13 cellular contexts compared by ENCODE assay signal in the genomic region with DNA sequence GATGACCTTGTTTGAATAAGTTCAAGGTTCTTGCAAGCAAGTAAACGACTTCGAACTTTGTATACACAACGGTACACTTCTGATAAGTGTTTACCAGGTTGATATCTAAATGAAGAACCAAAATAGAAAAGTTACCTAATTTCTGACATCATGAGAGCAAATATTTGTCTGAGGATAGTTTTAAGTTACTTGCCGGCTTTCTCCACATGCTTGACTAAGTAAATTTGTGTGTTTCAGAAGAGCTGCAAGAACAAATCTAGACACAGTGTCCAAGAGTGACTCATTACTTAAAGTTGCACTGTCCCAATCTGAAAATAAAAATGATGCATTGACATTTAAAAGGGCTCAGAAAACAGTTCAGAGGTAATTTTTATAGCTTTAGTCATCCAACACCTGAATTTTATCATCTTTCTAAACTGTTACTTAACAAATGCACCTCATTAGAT.
DNase-seq lines count a peak whose midpoint lies in the region; ATAC-seq and TF ChIP-seq lines count a peak whose summit lies in the region.
"Had no signal": no experiment of that assay in that cellular context is flagged by ENCODE, and none has a peak within 500 bp of the region (broad histone marks: within the 10 kb centered on the region; RNA-seq: fewer than 3 reads in every experiment).

No MANE protein-coding gene starts in this region.

- intact Hi-C loops in CD4-positive, alpha-beta memory T cell (cut with micrococcal nuclease), result no loop called here
- intact Hi-C loops in psoas muscle (cut with DNase I) (no loop called here), ascending aorta (cut with DNase I) (no loop called here), posterior vena cava (cut with DNase I) (no loop called here)

- no peak for TF ChIP-seq CTCF in RWPE1 (conservative IDR thresholded peaks at IDR 0.05; ENCODE audit: low read depth)
- TF ChIP-seq CTCF in fibroblast of mammary gland (conservative IDR thresholded peaks at IDR 0.05; ENCODE audit: control insufficient read depth, insufficient read depth, low read depth, low read length), result no peak
- no peak for TF ChIP-seq CTCF in psoas muscle (IDR thresholded peaks at IDR 0.05)
- TF ChIP-seq CTCF in ascending aorta (IDR thresholded peaks at IDR 0.05), result no peak

- H3K27ac Mint-ChIP-seq in CD4-positive, alpha-beta memory T cell, result peak overlapping the region in 4 of 7 donors; percentile 3 to 43 (median 22)
- H3K27ac Mint-ChIP-seq: GM23338, nephron progenitor cell had no signal

- H3K4me3 Mint-ChIP-seq in CD4-positive, alpha-beta memory T cell, result no peak overlapping the region
- H3K4me3 Mint-ChIP-seq: GM23338, nephron progenitor cell had no signal

- no peaks in the 10 kb centered on the region for H3K4me1 ChIP-seq in CD4-positive, alpha-beta memory T cell (ENCODE audit: insufficient read depth, low read length)
- H3K4me1 ChIP-seq in psoas muscle (no peaks in the 10 kb centered on the region), ascending aorta (peaks cover 0 to 4% of the 10 kb centered on the region in 2 donors)

- no peaks in the 10 kb centered on the region for H3K9me3 ChIP-seq in CD4-positive, alpha-beta memory T cell (ENCODE audit: control insufficient read depth in 1 of 2, low read length in 2 of 2)
- H3K9me3 ChIP-seq in psoas muscle, result no peaks in the 10 kb centered on the region
- no peaks in the 10 kb centered on the region for H3K9me3 ChIP-seq in ascending aorta
- H3K9me3 ChIP-seq: testis had no signal

- CTCF ChIA-PET in CD4-positive, alpha-beta memory T cell (lab: Charles Lee; ENCODE audit: partially characterized antibody), result interaction anchor here (1.2 to 1.9 kb wide), 2 partner anchors 34 to 292 kb away, joined by 4 to 8 read pairs; no protein-coding TSS in a partner anchor
- CTCF ChIA-PET in RWPE1 (lab: Yijun Ruan, JAX), result interaction anchor here (0.7 to 1.8 kb wide), 3 partner anchors 44 to 430 kb away, joined by 3 to 5 read pairs (median 4); no protein-coding TSS in a partner anchor

- no peak overlapping the region for H3K27ac ChIP-seq in CD4-positive, alpha-beta memory T cell (ENCODE audit: low read depth, low read length)
- H3K27ac ChIP-seq in RWPE1 (peak overlapping the region; percentile 87; the same call in 1 of the 2 replicates), psoas muscle (no peak overlapping the region), ascending aorta (no peak overlapping the region)
- H3K27ac ChIP-seq: testis had no signal

- H3K27me3 Mint-ChIP-seq in CD4-positive, alpha-beta memory T cell, result no peaks in the 10 kb centered on the region

- 72 to 83% (median 75%) methylated on average over 4 of the region's 4 CpGs for WGBS in psoas muscle, 3 donors

- no peak overlapping the region for H3K4me3 ChIP-seq in CD4-positive, alpha-beta memory T cell (ENCODE audit: low read length in 2 of 2)
- H3K4me3 ChIP-seq in fibroblast of mammary gland (ENCODE audit: control insufficient read depth, low read depth, low read length) (no peak overlapping the region), psoas muscle (no peak overlapping the region), ascending aorta (no peak overlapping the region)
- H3K4me3 ChIP-seq: GM23338, testis had no signal

- peaks cover 45 to 69% of the 10 kb centered on the region in 2 donors for H3K36me3 Mint-ChIP-seq in CD4-positive, alpha-beta memory T cell

- DNase-seq in CD4-positive, alpha-beta memory T cell, result no peak
- DNase-seq in RWPE1 (ENCODE audit: low spot score), result peak; percentile 63
- DNase-seq in fibroblast of mammary gland (ENCODE audit: low read depth), result peak; percentile 81
- DNase-seq in psoas muscle, result no peak
- no peak for DNase-seq in cerebellar nuclear complex (lab: John Stamatoyannopoulos, UW)
- DNase-seq in cerebellar cortex (ENCODE audit: low spot score), result no peak
- no peak for DNase-seq in ascending aorta (ENCODE audit: low spot score in 2 of 2)
- no peak for DNase-seq in posterior vena cava (ENCODE audit: low spot score)
- DNase-seq: DMS153, NCI-H526 treated with DMSO at 0.1 percent for 48 hours, nephron progenitor cell, testis had no signal

- ATAC-seq in psoas muscle, result peak in 3 of 4 donors; percentile 49 to 73 (median 62)
- ATAC-seq: GM23338 had no signal

- peaks cover 6 to 8% (median 6%) of the 10 kb centered on the region in 4 donors for H3K4me1 Mint-ChIP-seq in CD4-positive, alpha-beta memory T cell
- H3K4me1 Mint-ChIP-seq: GM23338, nephron progenitor cell had no signal

- H3K9me3 Mint-ChIP-seq in CD4-positive, alpha-beta memory T cell, result no peaks in the 10 kb centered on the region
- H3K9me3 Mint-ChIP-seq: GM23338, nephron progenitor cell had no signal

- POLR2A ChIA-PET in CD4-positive, alpha-beta memory T cell (lab: Charles Lee; ENCODE audit: partially characterized antibody), result interaction anchor here (0.7 to 1.8 kb wide), 2 partner anchors 12 to 15 kb away, joined by 3 to 6 read pairs; no protein-coding TSS in a partner anchor
- POLR2A ChIA-PET in RWPE1 (lab: Yijun Ruan, JAX; ENCODE audit: low non-redundant PET), result no interaction called here

- H3K27me3 ChIP-seq in CD4-positive, alpha-beta memory T cell (ENCODE audit: insufficient read depth, low read length), result no peaks in the 10 kb centered on the region
- no peaks in the 10 kb centered on the region for H3K27me3 ChIP-seq in psoas muscle (ENCODE audit: insufficient read depth in 3 of 3, low read length in 2 of 3)
- no peaks in the 10 kb centered on the region for H3K27me3 ChIP-seq in ascending aorta
- H3K27me3 ChIP-seq: testis had no signal

- peaks cover 17% of the 10 kb centered on the region for H3K36me3 ChIP-seq in CD4-positive, alpha-beta memory T cell (ENCODE audit: insufficient read depth, low read length)
- H3K36me3 ChIP-seq in psoas muscle (ENCODE audit: insufficient read depth in 1 of 2, low read depth in 1 of 2) (peaks cover 4 to 88% of the 10 kb centered on the region in 2 donors), ascending aorta (peaks cover 15 to 37% of the 10 kb centered on the region in 2 donors)

Comparison
In these comparisons a context has a peak if more than half of its experiments do, and no peak if none do; other contexts are left out.
1. DNase-seq: peak in RWPE1 (single experiment) and fibroblast of mammary gland (single experiment); none in CD4-positive, alpha-beta memory T cell (0 of 5), psoas muscle (0 of 2), cerebellar nuclear complex (0 of 2), cerebellar cortex (single experiment), ascending aorta (0 of 2) and posterior vena cava (single experiment).